ENCODE assay signal across 8 cellular contexts in the genomic region with DNA sequence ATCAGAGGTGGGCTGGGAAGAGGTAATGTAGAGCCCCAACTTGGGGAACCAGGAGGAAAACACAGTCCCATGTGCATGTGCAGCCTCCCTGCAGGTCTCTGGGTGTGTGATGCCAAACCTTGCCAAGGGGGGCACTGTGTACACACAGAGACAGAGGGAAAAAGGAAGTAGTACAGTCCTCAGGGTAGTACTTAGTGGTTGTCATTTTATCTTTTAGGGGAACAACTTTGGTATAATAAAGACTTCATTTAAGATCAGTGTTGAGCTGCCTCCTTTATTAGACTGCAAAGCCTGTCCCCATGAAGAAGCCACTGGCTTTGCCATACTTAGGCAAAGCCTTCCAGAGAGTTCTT.
DNase-seq lines count a peak whose midpoint lies in the region; ATAC-seq and TF ChIP-seq lines count a peak whose summit lies in the region.

No MANE protein-coding gene starts in this region.

- intact Hi-C loops in activated CD8-positive, alpha-beta T cell treated with anti-CD3 and anti-CD28 coated beads for 36 hours (cut with micrococcal nuclease) = no loop called here
- intact Hi-C loops in left colon (cut with DNase I, micrococcal nuclease) = no loop called here

- peak; percentile 21 for TF ChIP-seq CTCF in activated CD8-positive, alpha-beta T cell treated with anti-CD3 and anti-CD28 coated beads for 36 hours (IDR thresholded peaks at IDR 0.05)

- POLR2A ChIA-PET in activated CD8-positive, alpha-beta T cell treated with anti-CD3 and anti-CD28 coated beads for 36 hours (lab: Charles Lee) = no interaction called here

- H3K36me3 Mint-ChIP-seq in activated CD8-positive, alpha-beta T cell treated with anti-CD3 and anti-CD28 coated beads for 36 hours (ENCODE audit: low read depth) = no peaks in the 10 kb centered on the region

- H3K27ac Mint-ChIP-seq in activated CD8-positive, alpha-beta T cell treated with anti-CD3 and anti-CD28 coated beads for 36 hours = no peak overlapping the region

- no peak overlapping the region for H3K4me3 Mint-ChIP-seq in activated CD8-positive, alpha-beta T cell treated with anti-CD3 and anti-CD28 coated beads for 36 hours

- CTCF ChIA-PET in activated CD8-positive, alpha-beta T cell treated with anti-CD3 and anti-CD28 coated beads for 36 hours (lab: Charles Lee) = interaction anchor here (0.8 to 1.4 kb wide), 3 partner anchors 9 to 153 kb away, joined by 3 to 4 read pairs (median 4); no protein-coding TSS in a partner anchor

- ATAC-seq in activated CD8-positive, alpha-beta T cell treated with anti-CD3 and anti-CD28 coated beads for 36 hours = peak; percentile 56
- ATAC-seq in left colon = no peak

- no peaks in the 10 kb centered on the region for H3K4me1 Mint-ChIP-seq in activated CD8-positive, alpha-beta T cell treated with anti-CD3 and anti-CD28 coated beads for 36 hours (ENCODE audit: low read depth)

- no peaks in the 10 kb centered on the region for H3K9me3 Mint-ChIP-seq in activated CD8-positive, alpha-beta T cell treated with anti-CD3 and anti-CD28 coated beads for 36 hours

- no peaks in the 10 kb centered on the region for H3K27me3 Mint-ChIP-seq in activated CD8-positive, alpha-beta T cell treated with anti-CD3 and anti-CD28 coated beads for 36 hours

- peak; percentile 51 for DNase-seq in CD1c-positive myeloid dendritic cell (ENCODE audit: extremely low spot score)
- peak; percentile 21 for DNase-seq in HPDE6-E6E7 (ENCODE audit: extremely low spot score)
- peak; percentile 40 for DNase-seq in activated CD8-positive, alpha-beta T cell treated with anti-CD3 and anti-CD28 coated beads for 36 hours
- peak; percentile 23 for DNase-seq in kidney tubule cell (ENCODE audit: low spot score)
- no peak for DNase-seq in mucosa of gallbladder (ENCODE audit: low spot score)
- no peak for DNase-seq in glomerular visceral epithelial cell (ENCODE audit: extremely low spot score)
- no peak for DNase-seq in left colon
- DNase-seq in NCI-H1105 treated with DMSO at 0.1 percent for 48 hours (lab: John Stamatoyannopoulos, UW) = no peak

Comparison
In these comparisons a context has a peak if more than half of its experiments do, and no peak if none do; other contexts are left out.
1. DNase-seq: peak in CD1c-positive myeloid dendritic cell (single experiment), HPDE6-E6E7 (single experiment), activated CD8-positive, alpha-beta T cell treated with anti-CD3 and anti-CD28 coated beads for 36 hours (single experiment) and kidney tubule cell (single experiment); none in mucosa of gallbladder (single experiment), glomerular visceral epithelial cell (single experiment), left colon (0 of 2) and NCI-H1105 treated with DMSO at 0.1 percent for 48 hours (single experiment).